17 cellular contexts compared by ENCODE assay signal in the genomic region with DNA sequence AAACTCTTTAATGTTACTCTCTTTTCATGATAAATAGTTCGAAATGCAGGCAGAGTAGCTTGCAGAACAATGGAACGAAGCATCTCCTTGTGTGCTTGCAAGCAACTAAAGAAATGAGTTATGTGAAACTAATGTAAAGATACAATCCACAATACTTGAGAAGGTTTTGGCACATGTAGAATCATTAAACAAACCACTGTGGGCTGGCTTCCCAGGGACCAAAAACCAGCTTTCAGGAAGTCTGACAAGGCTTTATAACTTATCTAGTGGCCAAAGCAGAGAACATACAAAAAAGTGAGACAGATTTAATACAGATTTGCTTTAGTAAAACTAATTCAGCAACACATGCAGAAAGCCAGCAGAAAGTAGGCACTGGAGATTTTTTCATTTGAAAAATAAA.
DNase-seq lines count a peak whose midpoint lies in the region; ATAC-seq, FAIRE-seq and TF ChIP-seq lines count a peak whose summit lies in the region.
"Had no signal": no experiment of that assay in that cellular context is flagged by ENCODE, and none has a peak within 500 bp of the region (broad histone marks: within the 10 kb centered on the region; RNA-seq: fewer than 3 reads in every experiment).

No MANE protein-coding gene starts in this region.

- DNase-seq in AG04450 (ENCODE audit: low read depth, low spot score) (peak; percentile 1), RCC 7860 (ENCODE audit: low spot score) (no peak), astrocyte of the spinal cord (ENCODE audit: low read depth, low spot score) (peak; percentile 78), glomerular visceral epithelial cell (ENCODE audit: extremely low spot score) (peak; percentile 13), AML-193 (lab: John Stamatoyannopoulos, UW) (no peak)
- no peak for DNase-seq in activated naive CD4-positive, alpha-beta T cell treated with Interleukin-2 at 50 U/mL for 16 hours
- DNase-seq: 8988T; C1 segment of cervical spinal cord; Calu3; CD4-positive, alpha-beta T cell; DMS 273 treated with DMSO at 0.1 percent for 48 hours; GOT3; HCEC 1CT; HFFc6 had no signal

- TF ChIP-seq CTCF in AG04450 (IDR thresholded peaks at IDR 0.05; ENCODE audit: low read depth, low read length) (no peak), astrocyte of the spinal cord (IDR thresholded peaks at IDR 0.05; ENCODE audit: low read depth, low read length) (no peak)

- no peaks in the 10 kb centered on the region for H3K27me3 ChIP-seq in AG04450 (ENCODE audit: control insufficient read depth, insufficient read depth, low read length)

- ATAC-seq in GM21528 (IDR thresholded peaks at IDR 0.05; ENCODE audit: low FRiP score, unreplicated experiment), result no peak

- H3K27ac ChIP-seq in AG04450 (ENCODE audit: low read depth, low read length), result no peak overlapping the region
- H3K27ac ChIP-seq: HL-60 had no signal

- in situ Hi-C loops in astrocyte of the spinal cord (cut with HindIII; ENCODE audit: low sequenced_read_pairs), result no loop called here

- H3K4me3 ChIP-seq in AG04450 (ENCODE audit: low read depth, low read length), result no peak overlapping the region
- no peak overlapping the region for H3K4me3 ChIP-seq in astrocyte of the spinal cord (ENCODE audit: low read depth, low read length)

- no peaks in the 10 kb centered on the region for H3K9me3 ChIP-seq in AG04450 (ENCODE audit: control insufficient read depth, insufficient read depth, low read length)

- FAIRE-seq in RCC 7860 (lab: Jason Lieb, UNC), result peak; percentile 56
- FAIRE-seq: GM12891 had no signal

- CTCF ChIA-PET in AG04450 (lab: Charles Lee), result interaction anchor here (0.6 kb wide), 1 partner anchor 749 kb away, joined by 3 read pairs; no protein-coding TSS in a partner anchor

- POLR2A ChIA-PET in AG04450 (lab: Yijun Ruan, JAX), result no interaction called here

Comparison
In these comparisons a context has a peak if more than half of its experiments do, and no peak if none do; other contexts are left out.
1. DNase-seq: peak in AG04450 (single experiment), astrocyte of the spinal cord (single experiment) and glomerular visceral epithelial cell (single experiment); none in RCC 7860 (single experiment), activated naive CD4-positive, alpha-beta T cell treated with Interleukin-2 at 50 U/mL for 16 hours (single experiment) and AML-193 (0 of 2).